9 cellular contexts compared by ENCODE assay signal in genomic region chr4:141711211-141711610, GRCh38.
DNase-seq lines count a peak whose midpoint lies in the region; ATAC-seq and TF ChIP-seq lines count a peak whose summit lies in the region.
"Had no signal": no experiment of that assay in that cellular context is flagged by ENCODE, and none has a peak within 500 bp of the region (broad histone marks: within the 10 kb centered on the region; RNA-seq: fewer than 3 reads in every experiment).

No MANE protein-coding gene starts in this region.

- no peaks in the 10 kb centered on the region for H3K4me1 Mint-ChIP-seq in stimulated activated naive CD8-positive, alpha-beta T cell treated with anti-CD3 and anti-CD28 coated beads, Interleukin-15, amount 100 ng/mL, for 72 hours

- H3K27me3 Mint-ChIP-seq in stimulated activated naive CD8-positive, alpha-beta T cell treated with anti-CD3 and anti-CD28 coated beads, Interleukin-15, amount 100 ng/mL, for 72 hours, result no peaks in the 10 kb centered on the region

- peaks cover 0 to under 1% of the 10 kb centered on the region in 2 donors for H3K9me3 Mint-ChIP-seq in stimulated activated naive CD8-positive, alpha-beta T cell treated with anti-CD3 and anti-CD28 coated beads, Interleukin-15, amount 100 ng/mL, for 72 hours

- H3K4me3 ChIP-seq in cardiac fibroblast (replicated peaks in 1 of 2; ENCODE audit: low read depth in 2 of 2, low read length in 2 of 2), result no peak overlapping the region
- no peak overlapping the region for H3K4me3 ChIP-seq in osteoblast (ENCODE audit: insufficient read depth, low read length)
- H3K4me3 ChIP-seq: SJCRH30 had no signal

- no peaks in the 10 kb centered on the region for H3K9me3 ChIP-seq in osteoblast (ENCODE audit: low read depth, low read length)
- H3K9me3 ChIP-seq: SJCRH30 had no signal

- H3K36me3 ChIP-seq in osteoblast (ENCODE audit: insufficient read depth, low read length), result no peaks in the 10 kb centered on the region
- H3K36me3 ChIP-seq: SJCRH30 had no signal

- no peak overlapping the region for H3K4me2 ChIP-seq in osteoblast (ENCODE audit: insufficient read depth, low read length)

- DNase-seq in cardiac fibroblast (ENCODE audit: low read depth in 2 of 2), result peak; percentile 64 to 71
- no peak for DNase-seq in osteoblast (ENCODE audit: insufficient read length, low spot score, missing footprints)
- DNase-seq in COR-L47 (lab: John Stamatoyannopoulos, UW), result no peak
- no peak for DNase-seq in stimulated activated naive CD8-positive, alpha-beta T cell treated with anti-CD3 and anti-CD28 coated beads, Interleukin-15, amount 100 ng/mL, for 72 hours
- no peak for DNase-seq in effector CD8-positive, alpha-beta T cell (lab: John Stamatoyannopoulos, UW)

- no peak overlapping the region for H3K27ac ChIP-seq in osteoblast (ENCODE audit: low read depth, low read length)
- H3K27ac ChIP-seq: SJCRH30 had no signal

- no peaks in the 10 kb centered on the region for H3K79me2 ChIP-seq in osteoblast (ENCODE audit: insufficient read depth, low read length)

- peaks cover 13% of the 10 kb centered on the region for H3K4me1 ChIP-seq in osteoblast (ENCODE audit: insufficient read depth, low read length)
- H3K4me1 ChIP-seq: SJCRH30 had no signal

- no peak overlapping the region for H2AFZ ChIP-seq in osteoblast (ENCODE audit: low read length)

- no peaks in the 10 kb centered on the region for H4K20me1 ChIP-seq in osteoblast (ENCODE audit: insufficient read depth, low read length)

- TF ChIP-seq CTCF in GM12873 (IDR thresholded peaks at IDR 0.05; ENCODE audit: insufficient read depth, low read depth, low read length, missing control alignments), result peak; percentile 55
- peak; percentile 85 for TF ChIP-seq CTCF in cardiac fibroblast (IDR thresholded peaks at IDR 0.05; ENCODE audit: low read depth, low read length)
- TF ChIP-seq CTCF in osteoblast (IDR thresholded peaks at IDR 0.05; ENCODE audit: extremely low read depth, low read depth, low read length), result peak; percentile 77

- H3K27ac Mint-ChIP-seq in stimulated activated naive CD8-positive, alpha-beta T cell treated with anti-CD3 and anti-CD28 coated beads, Interleukin-15, amount 100 ng/mL, for 72 hours, result no peak overlapping the region

- H3K4me3 Mint-ChIP-seq in stimulated activated naive CD8-positive, alpha-beta T cell treated with anti-CD3 and anti-CD28 coated beads, Interleukin-15, amount 100 ng/mL, for 72 hours, result no peak overlapping the region

- ATAC-seq in HG03342 (IDR thresholded peaks at IDR 0.05; ENCODE audit: unreplicated experiment), result peak; percentile 69
- ATAC-seq in GM21423 (IDR thresholded peaks at IDR 0.05; ENCODE audit: unreplicated experiment), result no peak
- no peak for ATAC-seq in stimulated activated naive CD8-positive, alpha-beta T cell treated with anti-CD3 and anti-CD28 coated beads, Interleukin-15, amount 100 ng/mL, for 72 hours

- H3K27me3 ChIP-seq in osteoblast (ENCODE audit: insufficient read depth, low read length), result no peaks in the 10 kb centered on the region
- H3K27me3 ChIP-seq: SJCRH30 had no signal

Comparison
In these comparisons a context has a peak if more than half of its experiments do, and no peak if none do; other contexts are left out.
1. DNase-seq: peak in cardiac fibroblast (2 of 2); none in osteoblast (single experiment), COR-L47 (single experiment), stimulated activated naive CD8-positive, alpha-beta T cell treated with anti-CD3 and anti-CD28 coated beads, Interleukin-15, amount 100 ng/mL, for 72 hours (0 of 2) and effector CD8-positive, alpha-beta T cell (single experiment).
2. Peak in every context shown above with its lines, with median percentiles within 50 percentile points of each other: CTCF ChIP-seq.